In genomic region chr11:30107899-30108298, GRCh38 we compare ENCODE assay signal across 11 cellular contexts.
DNase-seq lines count a peak whose midpoint lies in the region; ATAC-seq and TF ChIP-seq lines count a peak whose summit lies in the region.
"Had no signal": no experiment of that assay in that cellular context is flagged by ENCODE, and none has a peak within 500 bp of the region (broad histone marks: within the 10 kb centered on the region; RNA-seq: fewer than 3 reads in every experiment).

No MANE protein-coding gene starts in this region.

- intact Hi-C loops in Panc1 (cut with micrococcal nuclease; ENCODE audit: unreplicated experiment): no loop called here

- H3K27me3 Mint-ChIP-seq in endodermal cell (ENCODE audit: insufficient read depth): peaks cover 42% of the 10 kb centered on the region

- POLR2A ChIA-PET in Panc1 (lab: Charles Lee): no interaction called here

- no peak overlapping the region for H3K9ac ChIP-seq in endodermal cell (ENCODE audit: extremely low read depth, low read length, poor library complexity, severe bottlenecking)
- H3K9ac ChIP-seq: KMS-11 had no signal

- H3K27ac Mint-ChIP-seq in endodermal cell: no peak overlapping the region
- H3K27ac Mint-ChIP-seq: T-helper 1 cell treated with Interleukin-12 subunit alpha and Interleukin-12 subunit beta and Interleukin-4 antibody, amounts not matched to agents 30 μg/mL and 1 μg/mL, for 36 hours had no signal

- H3K4me3 Mint-ChIP-seq in endodermal cell: no peak overlapping the region
- H3K4me3 Mint-ChIP-seq: T-helper 1 cell treated with Interleukin-12 subunit alpha and Interleukin-12 subunit beta and Interleukin-4 antibody, amounts not matched to agents 30 μg/mL and 1 μg/mL, for 36 hours had no signal

- in situ Hi-C loops in Panc1 (cut with HindIII; ENCODE audit: low pct_unique_long_range_greater_than_20kb, low sequenced_read_pairs): no loop called here

- ATAC-seq in Panc1 (no peak), GM21619 (IDR thresholded peaks at IDR 0.05; ENCODE audit: unreplicated experiment) (no peak)

- H3K27me3 ChIP-seq in Panc1 (ENCODE audit: control insufficient read depth, insufficient read depth, low read length) (no peaks in the 10 kb centered on the region), endodermal cell (ENCODE audit: control insufficient read depth, insufficient read depth, low read length, poor library complexity, severe bottlenecking) (no peaks in the 10 kb centered on the region), BE2C (no peaks in the 10 kb centered on the region)

- H3K4me1 ChIP-seq in Panc1 (ENCODE audit: control insufficient read depth, insufficient read depth, low read length): no peaks in the 10 kb centered on the region
- no peaks in the 10 kb centered on the region for H3K4me1 ChIP-seq in endodermal cell (ENCODE audit: control insufficient read depth, insufficient read depth, low read length)
- H3K4me1 ChIP-seq in BE2C: no peaks in the 10 kb centered on the region

- no peak overlapping the region for H3K27ac ChIP-seq in Panc1 (ENCODE audit: low read length)
- peak overlapping the region; percentile 67 for H3K27ac ChIP-seq in endodermal cell (ENCODE audit: low read depth, low read length)
- H3K27ac ChIP-seq: KMS-11 had no signal

- TF ChIP-seq CTCF in Panc1 (IDR thresholded peaks at IDR 0.05) (no peak), endodermal cell (conservative IDR thresholded peaks at IDR 0.05) (no peak), retinal pigment epithelial cell (conservative IDR thresholded peaks at IDR 0.05; ENCODE audit: low read depth, low read length) (no peak), BE2C (IDR thresholded peaks at IDR 0.05; ENCODE audit: low read depth, low read length) (no peak)

- H3K4me3 ChIP-seq in Panc1 (ENCODE audit: low read depth in 2 of 2, low read length in 2 of 2): no peak overlapping the region
- no peak overlapping the region for H3K4me3 ChIP-seq in endodermal cell (ENCODE audit: low read length)
- H3K4me3 ChIP-seq in retinal pigment epithelial cell (ENCODE audit: low read length): no peak overlapping the region
- H3K4me3 ChIP-seq in BE2C (ENCODE audit: low read depth, low read length): no peak overlapping the region

- H3K36me3 Mint-ChIP-seq in endodermal cell (ENCODE audit: low read depth): no peaks in the 10 kb centered on the region

- H3K4me1 Mint-ChIP-seq in endodermal cell: no peaks in the 10 kb centered on the region

- no TSS peak for BruUV-seq in Panc1 (replicated peaks; lab: Mats Ljungman, UMichigan)

- no peaks in the 10 kb centered on the region for H3K9me3 Mint-ChIP-seq in endodermal cell

- H3K36me3 ChIP-seq in Panc1 (ENCODE audit: control insufficient read depth, insufficient read depth, low read length) (no peaks in the 10 kb centered on the region), endodermal cell (ENCODE audit: control insufficient read depth, insufficient read depth, low read length) (no peaks in the 10 kb centered on the region), BE2C (no peaks in the 10 kb centered on the region)

- DNase-seq in H4 (ENCODE audit: low spot score): peak; percentile 72
- peak; percentile 50 for DNase-seq in Panc1 (ENCODE audit: low read depth, low spot score)
- no peak for DNase-seq in endodermal cell
- DNase-seq in retinal pigment epithelial cell (ENCODE audit: low read depth): peak; percentile 17
- no peak for DNase-seq in NCI-H2196 treated with DMSO at 0.1 percent for 48 hours (lab: John Stamatoyannopoulos, UW; ENCODE audit: unreplicated experiment)
- no peak for DNase-seq in BE2C
- DNase-seq: DMS79 treated with DMSO at 0.1 percent for 48 hours, NCI-H446 treated with DMSO at 0.1 percent for 48 hours had no signal

- CTCF ChIA-PET in Panc1 (lab: Charles Lee): no interaction called here

- no peaks in the 10 kb centered on the region for H3K9me3 ChIP-seq in Panc1 (ENCODE audit: control insufficient read depth, insufficient read depth, low read depth, low read length)
- H3K9me3 ChIP-seq in endodermal cell (ENCODE audit: control insufficient read depth, low read length): no peaks in the 10 kb centered on the region
- H3K9me3 ChIP-seq in BE2C: no peaks in the 10 kb centered on the region

- 78 to 88% methylated on average over 2 of the region's 2 CpGs for WGBS in endodermal cell (ENCODE audit: insufficient coverage in 1 of 2, insufficient read length in 1 of 2), 2 experiments

Comparison
In these comparisons a context has a peak if more than half of its experiments do, and no peak if none do; other contexts are left out.
1. DNase-seq: peak in H4 (single experiment), Panc1 (single experiment) and retinal pigment epithelial cell (single experiment); none in endodermal cell (single experiment), NCI-H2196 treated with DMSO at 0.1 percent for 48 hours (single experiment) and BE2C (single experiment).